Comparison of ENCODE assay signal across 9 cellular contexts in the genomic region with DNA sequence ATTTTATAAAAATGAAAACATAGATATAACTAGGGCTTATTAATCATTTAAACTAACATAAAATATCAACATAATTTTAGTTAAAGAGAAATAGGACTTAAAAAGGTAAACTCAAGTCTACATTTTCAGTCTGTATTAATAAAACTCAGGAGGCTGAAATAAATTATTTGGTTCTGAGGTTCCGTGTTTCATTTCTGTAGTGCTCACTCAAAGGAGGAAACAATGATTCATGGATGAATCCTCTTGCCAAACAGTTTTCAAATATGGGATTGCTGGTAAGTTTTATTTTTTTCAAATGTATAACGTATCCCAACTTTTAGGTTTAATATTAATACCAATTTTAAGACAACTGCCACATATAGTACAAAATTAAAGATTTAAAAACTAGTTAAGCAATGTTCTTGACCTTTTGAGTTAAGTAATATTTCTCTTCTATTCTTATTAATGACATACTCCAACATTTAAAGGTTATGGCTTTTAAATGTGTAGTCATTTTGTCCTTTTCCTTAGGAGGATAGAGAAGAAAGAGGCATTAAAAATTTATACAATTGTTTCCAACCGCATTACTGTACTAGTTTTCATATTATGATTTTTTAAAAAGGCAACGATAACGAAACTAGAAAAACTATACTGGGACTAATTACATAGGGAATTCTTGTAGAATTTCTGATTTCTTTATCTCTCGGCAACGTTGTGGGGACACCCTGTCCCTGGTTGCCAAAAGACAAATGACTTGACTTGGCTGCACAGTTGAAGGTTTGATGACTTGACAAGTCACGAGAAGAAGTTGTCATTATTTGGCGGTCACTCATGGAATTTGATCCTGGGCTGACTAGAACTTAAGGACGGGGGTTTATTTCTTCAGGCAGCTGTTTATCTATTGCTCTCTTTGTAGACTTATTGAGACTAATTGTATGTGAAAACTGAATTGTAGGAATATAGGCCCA.
DNase-seq lines count a peak whose midpoint lies in the region; ATAC-seq and TF ChIP-seq lines count a peak whose summit lies in the region.
"Had no signal": no experiment of that assay in that cellular context is flagged by ENCODE, and none has a peak within 500 bp of the region (broad histone marks: within the 10 kb centered on the region; RNA-seq: fewer than 3 reads in every experiment).

No MANE protein-coding gene starts in this region.

- no peak overlapping the region for H3K4me3 Mint-ChIP-seq in dendritic cell treated with granulocyte-macrophage colony-stimulating factor and Interleukin-4, amounts not matched to agents 40 ng/mL and 50 ng/mL, for 4 days
- H3K4me3 Mint-ChIP-seq in naive B cell = peak overlapping the region in 4 of 8 donors; percentile 51 to 68 (median 62)

- POLR2A ChIA-PET in AG04449 (lab: Yijun Ruan, JAX) = no interaction called here

- no peaks in the 10 kb centered on the region for H3K27me3 ChIP-seq in MM.1S (replicated peaks; ENCODE audit: insufficient read depth, low read length)

- H3K9ac ChIP-seq in MM.1S (ENCODE audit: low read length) = no peak overlapping the region

- peak overlapping the region; percentile 55 for H3K4me2 ChIP-seq in MM.1S (ENCODE audit: low read depth, low read length)

- peaks cover 14% of the 10 kb centered on the region for H3K4me1 Mint-ChIP-seq in dendritic cell treated with granulocyte-macrophage colony-stimulating factor and Interleukin-4, amounts not matched to agents 40 ng/mL and 50 ng/mL, for 4 days (ENCODE audit: low read depth)
- peaks cover 10 to 12% (median 11%) of the 10 kb centered on the region in 3 donors for H3K4me1 Mint-ChIP-seq in naive B cell

- H2AFZ ChIP-seq in MM.1S (ENCODE audit: low read length) = no peak overlapping the region

- no peak for TF ChIP-seq CTCF in AG04449 (IDR thresholded peaks at IDR 0.05; ENCODE audit: insufficient read depth, low read length, missing control alignments)
- TF ChIP-seq CTCF in MM.1S (IDR thresholded peaks at IDR 0.05; ENCODE audit: low read length) = no peak

- H3K9me3 ChIP-seq in MM.1S (replicated peaks; ENCODE audit: insufficient read depth, low read length) = no peaks in the 10 kb centered on the region

- intact Hi-C loops in dendritic cell treated with granulocyte-macrophage colony-stimulating factor and Interleukin-4, amounts not matched to agents 40 ng/mL and 50 ng/mL, for 4 days (cut with micrococcal nuclease) = no loop called here

- no peaks in the 10 kb centered on the region for H3K9me3 Mint-ChIP-seq in dendritic cell treated with granulocyte-macrophage colony-stimulating factor and Interleukin-4, amounts not matched to agents 40 ng/mL and 50 ng/mL, for 4 days
- H3K9me3 Mint-ChIP-seq in naive B cell = no peaks in the 10 kb centered on the region

- no peaks in the 10 kb centered on the region for H3K4me1 ChIP-seq in MM.1S (ENCODE audit: low read length)

- peaks cover 4% of the 10 kb centered on the region; the same call in 1 of the 2 replicates for H3F3A ChIP-seq in MM.1S (ENCODE audit: insufficient read depth, low read length)

- H3K36me3 ChIP-seq in MM.1S (replicated peaks; ENCODE audit: insufficient read depth, low read length) = no peaks in the 10 kb centered on the region

- ATAC-seq in naive B cell (ENCODE audit: low read depth in 2 of 2) (no peak), GM21786 (IDR thresholded peaks at IDR 0.05; ENCODE audit: unreplicated experiment) (no peak), HG03342 (IDR thresholded peaks at IDR 0.05; ENCODE audit: unreplicated experiment) (no peak)

- no peaks in the 10 kb centered on the region for H3K27me3 Mint-ChIP-seq in dendritic cell treated with granulocyte-macrophage colony-stimulating factor and Interleukin-4, amounts not matched to agents 40 ng/mL and 50 ng/mL, for 4 days
- H3K27me3 Mint-ChIP-seq in naive B cell = no peaks in the 10 kb centered on the region

- CTCF ChIA-PET in AG04449 (lab: Yijun Ruan, JAX) = no interaction called here

- peak overlapping the region; percentile 73 for H3K27ac Mint-ChIP-seq in dendritic cell treated with granulocyte-macrophage colony-stimulating factor and Interleukin-4, amounts not matched to agents 40 ng/mL and 50 ng/mL, for 4 days
- peak overlapping the region; percentile 10 to 89 (median 70) for H3K27ac Mint-ChIP-seq in naive B cell

- H3K36me3 Mint-ChIP-seq in dendritic cell treated with granulocyte-macrophage colony-stimulating factor and Interleukin-4, amounts not matched to agents 40 ng/mL and 50 ng/mL, for 4 days (ENCODE audit: low read depth) = peaks cover 91% of the 10 kb centered on the region
- H3K36me3 Mint-ChIP-seq in naive B cell = peaks cover 0 to 10% of the 10 kb centered on the region in 2 donors

- no peak overlapping the region for H3K27ac ChIP-seq in MM.1S (ENCODE audit: low read length)

- DNase-seq in AG04449 (ENCODE audit: low read depth, low spot score) (no peak), MM.1S (no peak), naive B cell (no peak), T-helper 9 cell (no peak), globus pallidus (ENCODE audit: low spot score) (no peak)
- DNase-seq: activated CD4-positive, alpha-beta T cell treated with anti-CD3 and anti-CD28 coated beads, Interleukin-2, amount 50 U/mL, for 48 hours had no signal

- H3K79me2 ChIP-seq in MM.1S (ENCODE audit: low read length) = no peaks in the 10 kb centered on the region

- no peaks in the 10 kb centered on the region; the same call in 1 of the 2 replicates for H4K20me1 ChIP-seq in MM.1S (ENCODE audit: insufficient read depth, low read length)

- H3K4me3 ChIP-seq in AG04449 (ENCODE audit: low read depth, low read length) (peak overlapping the region; percentile 38), MM.1S (ENCODE audit: low read length) (peak overlapping the region; percentile 3; the same call in 1 of the 2 replicates)

- no peaks in the 10 kb centered on the region for H3K9me2 ChIP-seq in MM.1S (replicated peaks; ENCODE audit: insufficient read depth, low read length)
